Comparison of ENCODE assay signal across 12 cellular contexts in genomic region chr10:35613597-35614226, GRCh38. TPM values are rescaled to one million over a fixed set of nuclear protein-coding genes. Genes with fewer than 3 reads are reported as not detected.
DNase-seq lines count a peak whose midpoint lies in the region; ATAC-seq and TF ChIP-seq lines count a peak whose summit lies in the region.
"Had no signal": no experiment of that assay in that cellular context is flagged by ENCODE, and none has a peak within 500 bp of the region (broad histone marks: within the 10 kb centered on the region; RNA-seq: fewer than 3 reads in every experiment).

No MANE protein-coding gene starts in this region.

- ATAC-seq in SK-N-SH treated with all-trans-retinoic acid at 6 μM for 48 hours (peak; percentile 93), HG03039 (IDR thresholded peaks at IDR 0.05; ENCODE audit: unreplicated experiment) (no peak), HG03469 (IDR thresholded peaks at IDR 0.05; ENCODE audit: unreplicated experiment) (no peak)
- ATAC-seq in activated CD8-positive, alpha-beta T cell treated with anti-CD3 and anti-CD28 coated beads, Interleukin-2, amount 10 ng/mL, durations not matched to agents 7 days and 5 days: no peak
- ATAC-seq in stimulated activated memory B cell treated with anti-CD40 and anti-IgM and Interleukin-4, amounts not matched to agents 10 μg/mL and 1 μg/mL and 100 μg/mL, for 72 hours: no peak

- no peaks in the 10 kb centered on the region for H3K9me2 ChIP-seq in hepatocyte (replicated peaks; ENCODE audit: insufficient read depth)

- H2AFZ ChIP-seq in hepatocyte: no peak overlapping the region

- no peaks in the 10 kb centered on the region for H3K36me3 Mint-ChIP-seq in activated CD8-positive, alpha-beta T cell treated with anti-CD3 and anti-CD28 coated beads, Interleukin-2, amount 10 ng/mL, durations not matched to agents 7 days and 5 days (ENCODE audit: low read depth)
- H3K36me3 Mint-ChIP-seq in stimulated activated memory B cell treated with anti-CD40 and anti-IgM and Interleukin-4, amounts not matched to agents 10 μg/mL and 1 μg/mL and 100 μg/mL, for 72 hours: no peaks in the 10 kb centered on the region

- H3K9me3 Mint-ChIP-seq in activated CD8-positive, alpha-beta T cell treated with anti-CD3 and anti-CD28 coated beads, Interleukin-2, amount 10 ng/mL, durations not matched to agents 7 days and 5 days (ENCODE audit: insufficient read depth): no peaks in the 10 kb centered on the region
- H3K9me3 Mint-ChIP-seq in stimulated activated memory B cell treated with anti-CD40 and anti-IgM and Interleukin-4, amounts not matched to agents 10 μg/mL and 1 μg/mL and 100 μg/mL, for 72 hours: peaks cover 10% of the 10 kb centered on the region

- peaks cover 10% of the 10 kb centered on the region for H3K27me3 ChIP-seq in AG04450 (ENCODE audit: control insufficient read depth, insufficient read depth, low read length)
- H3K27me3 ChIP-seq in hepatocyte: no peaks in the 10 kb centered on the region

- no peak overlapping the region for H3K4me3 Mint-ChIP-seq in activated CD8-positive, alpha-beta T cell treated with anti-CD3 and anti-CD28 coated beads, Interleukin-2, amount 10 ng/mL, durations not matched to agents 7 days and 5 days
- no peak overlapping the region for H3K4me3 Mint-ChIP-seq in stimulated activated memory B cell treated with anti-CD40 and anti-IgM and Interleukin-4, amounts not matched to agents 10 μg/mL and 1 μg/mL and 100 μg/mL, for 72 hours

- H3K4me1 ChIP-seq in hepatocyte (ENCODE audit: insufficient read depth): no peaks in the 10 kb centered on the region
- H3K4me1 ChIP-seq: adrenal gland had no signal

- no peak overlapping the region for H3K4me2 ChIP-seq in hepatocyte

- H3K79me2 ChIP-seq in hepatocyte: no peaks in the 10 kb centered on the region

- no peaks in the 10 kb centered on the region for H4K20me1 ChIP-seq in hepatocyte (ENCODE audit: insufficient read depth, poor library complexity, severe bottlenecking)

- POLR2A ChIA-PET in AG04450 (lab: Yijun Ruan, JAX): no interaction called here
- POLR2A ChIA-PET in activated CD8-positive, alpha-beta T cell treated with anti-CD3 and anti-CD28 coated beads, Interleukin-2, amount 10 ng/mL, durations not matched to agents 7 days and 5 days (lab: Charles Lee): no interaction called here

- DNase-seq in AG04450 (ENCODE audit: low read depth, low spot score): no peak
- peak; percentile 6 for DNase-seq in H4 (ENCODE audit: low spot score)
- no peak for DNase-seq in hepatocyte (ENCODE audit: low spot score)
- DNase-seq in activated CD8-positive, alpha-beta T cell treated with anti-CD3 and anti-CD28 coated beads, Interleukin-2, amount 10 ng/mL, durations not matched to agents 7 days and 5 days: no peak
- DNase-seq: adrenal gland; NCI-H1436 treated with DMSO at 0.1 percent for 48 hours; retina; stimulated activated naive CD4-positive, alpha-beta T cell had no signal

- H3K27ac Mint-ChIP-seq in activated CD8-positive, alpha-beta T cell treated with anti-CD3 and anti-CD28 coated beads, Interleukin-2, amount 10 ng/mL, durations not matched to agents 7 days and 5 days: no peak overlapping the region
- H3K27ac Mint-ChIP-seq in stimulated activated memory B cell treated with anti-CD40 and anti-IgM and Interleukin-4, amounts not matched to agents 10 μg/mL and 1 μg/mL and 100 μg/mL, for 72 hours: no peak overlapping the region

- 66% methylated on average over 8 of the region's 8 CpGs for WGBS in hepatocyte (ENCODE audit: low lambda C conversion rate, missing lambda C conversion rate)

- H3K36me3 ChIP-seq in hepatocyte (replicated peaks; ENCODE audit: insufficient read depth, low read depth): no peaks in the 10 kb centered on the region
- H3K36me3 ChIP-seq: adrenal gland had no signal

- H3K9me3 ChIP-seq in AG04450 (ENCODE audit: control insufficient read depth, insufficient read depth, low read length): 0 out of 2 replicates have a peak, but pooled peaks cover 2% of the 10 kb centered on the region
- no peaks in the 10 kb centered on the region for H3K9me3 ChIP-seq in hepatocyte (ENCODE audit: low read depth)
- H3K9me3 ChIP-seq: adrenal gland had no signal

- H3K4me1 Mint-ChIP-seq in activated CD8-positive, alpha-beta T cell treated with anti-CD3 and anti-CD28 coated beads, Interleukin-2, amount 10 ng/mL, durations not matched to agents 7 days and 5 days (ENCODE audit: low read depth): no peaks in the 10 kb centered on the region
- H3K4me1 Mint-ChIP-seq in stimulated activated memory B cell treated with anti-CD40 and anti-IgM and Interleukin-4, amounts not matched to agents 10 μg/mL and 1 μg/mL and 100 μg/mL, for 72 hours: no peaks in the 10 kb centered on the region

- no peak overlapping the region for H3K4me3 ChIP-seq in AG04450 (ENCODE audit: low read depth, low read length)
- no peak overlapping the region for H3K4me3 ChIP-seq in hepatocyte
- H3K4me3 ChIP-seq: adrenal gland had no signal

- CTCF ChIA-PET in AG04450 (lab: Charles Lee): interaction anchor here (0.5 to 5.4 kb wide), 32 partner anchors 11 to 1286 kb away, joined by 3 to 72 read pairs (median 6); no protein-coding TSS in a partner anchor
- CTCF ChIA-PET in activated CD8-positive, alpha-beta T cell treated with anti-CD3 and anti-CD28 coated beads, Interleukin-2, amount 10 ng/mL, durations not matched to agents 7 days and 5 days (lab: Charles Lee): interaction anchor here (0.6 to 1.3 kb wide), 3 partner anchors 10 to 750 kb away, joined by 3 read pairs; no protein-coding TSS in a partner anchor

- H3K27ac ChIP-seq in AG04450 (ENCODE audit: low read depth, low read length) (no peak overlapping the region), hepatocyte (no peak overlapping the region)
- H3K27ac ChIP-seq: adrenal gland had no signal

- peaks cover 19% of the 10 kb centered on the region for H3K27me3 Mint-ChIP-seq in activated CD8-positive, alpha-beta T cell treated with anti-CD3 and anti-CD28 coated beads, Interleukin-2, amount 10 ng/mL, durations not matched to agents 7 days and 5 days (ENCODE audit: low read depth)
- H3K27me3 Mint-ChIP-seq in stimulated activated memory B cell treated with anti-CD40 and anti-IgM and Interleukin-4, amounts not matched to agents 10 μg/mL and 1 μg/mL and 100 μg/mL, for 72 hours: peaks cover 41% of the 10 kb centered on the region

- TF ChIP-seq CTCF in AG04450 (IDR thresholded peaks at IDR 0.05; ENCODE audit: low read depth, low read length) (peak; percentile 61), hepatocyte (IDR thresholded peaks at IDR 0.05; ENCODE audit: poor library complexity) (peak; percentile 28)

TF ChIP-seq in SK-N-SH treated with all-trans-retinoic acid at 6 μM for 48 hours, 23 proteins besides CTCF, POLR2A, EP300 and RAD21:
- TF ChIP-seq TOX (CRISPR knock-in tag; IDR thresholded peaks at IDR 0.05; ENCODE audit: borderline replicate concordance): no peak
- no peak for TF ChIP-seq CREB5 (CRISPR knock-in tag; IDR thresholded peaks at IDR 0.05; ENCODE audit: low read depth)

RNA-seq across cellular contexts. Expression of gene GJD4, which starts 8.6 kb away (rescaled TPM):
- not detected in 2 replicates for polyA plus RNA-seq in AG04450 (2011; rRNA removed)
- polyA minus RNA-seq in AG04450 (2011; rRNA and poly(A)+ RNA removed): not detected in 2 replicates
- total RNA-seq in H4 (2014; rRNA removed; shearing (Covaris generic)): not detected in 2 replicates
- total RNA-seq in hepatocyte: 0.17 TPM in 1 of 2 replicates, not detected in the other
- not detected in 2 replicates for polyA plus RNA-seq in hepatocyte
- total RNA-seq in activated CD8-positive, alpha-beta T cell treated with anti-CD3 and anti-CD28 coated beads, Interleukin-2, amount 10 ng/mL, durations not matched to agents 7 days and 5 days: not detected
- total RNA-seq: adrenal gland had no signal
- polyA plus RNA-seq: adrenal gland had no signal

RNA-seq across cellular contexts. Expression of gene FZD8, which starts 28.4 kb away (rescaled TPM):
- polyA plus RNA-seq in AG04450 (2011; rRNA removed) (0.52 and 0.55 TPM in 2 replicates), hepatocyte (2.6 and 3.7 TPM in 2 replicates)
- polyA minus RNA-seq in AG04450 (2011; rRNA and poly(A)+ RNA removed): 1.3 TPM in 2 replicates
- 1.6 and 2.5 TPM in 2 replicates for total RNA-seq in H4 (2014; rRNA removed; shearing (Covaris generic))
- 5.9 and 7.7 TPM in 2 replicates for total RNA-seq in hepatocyte
- total RNA-seq in activated CD8-positive, alpha-beta T cell treated with anti-CD3 and anti-CD28 coated beads, Interleukin-2, amount 10 ng/mL, durations not matched to agents 7 days and 5 days: under 1 TPM; 0.23 to 0.24 TPM
